In the genomic region with DNA sequence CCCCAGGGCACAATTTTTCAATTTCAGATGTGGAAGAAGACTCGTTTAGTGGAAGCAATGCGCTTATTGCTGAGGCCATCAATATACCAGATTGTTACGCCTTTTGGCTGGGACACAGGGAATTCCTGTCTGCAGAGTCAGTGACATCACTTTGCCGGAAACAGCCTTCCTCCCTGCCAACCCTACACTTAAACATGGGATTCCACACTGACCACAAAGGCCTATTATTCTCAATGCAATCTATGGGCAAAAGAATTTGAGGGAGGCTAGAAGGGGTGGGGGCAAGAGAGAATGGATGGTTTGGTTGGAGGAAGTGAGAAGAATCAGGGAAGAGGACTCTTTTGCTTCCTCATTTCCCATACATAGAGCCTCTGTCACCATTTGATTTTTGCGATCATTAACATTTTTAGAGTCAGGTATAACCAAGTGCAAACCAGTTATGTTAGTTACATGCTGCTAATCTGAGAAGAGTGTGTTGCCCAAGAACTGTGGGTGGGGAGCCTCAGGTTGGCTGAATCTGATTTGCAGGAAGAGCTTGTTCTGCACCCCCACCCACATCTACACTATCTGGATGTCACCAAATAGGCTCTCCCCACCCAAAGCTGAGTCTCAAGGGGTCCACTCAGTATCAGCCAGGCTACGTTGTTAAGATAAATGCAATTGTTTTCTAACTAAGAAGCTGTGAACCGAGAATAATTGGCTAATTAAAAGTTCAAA, we compare ENCODE assay signal across 9 cellular contexts. TPM values are rescaled to one million over a fixed set of nuclear protein-coding genes. Genes with fewer than 3 reads are reported as not detected.
DNase-seq lines count a peak whose midpoint lies in the region; ATAC-seq and TF ChIP-seq lines count a peak whose summit lies in the region.
"Had no signal": no experiment of that assay in that cellular context is flagged by ENCODE, and none has a peak within 500 bp of the region (broad histone marks: within the 10 kb centered on the region; RNA-seq: fewer than 3 reads in every experiment).

No MANE protein-coding gene starts in this region.

- H3K9me3 ChIP-seq in H9 (ENCODE audit: control insufficient read depth, low read depth, low read length): peaks cover 11% of the 10 kb centered on the region
- no peaks in the 10 kb centered on the region for H3K9me3 ChIP-seq in smooth muscle cell (replicated peaks; ENCODE audit: low read depth)

- H4K91ac ChIP-seq in H9 (ENCODE audit: insufficient read length, low read depth, low read length): no peak overlapping the region

- no peak for TF ChIP-seq CTCF in H9 (conservative IDR thresholded peaks at IDR 0.05)
- TF ChIP-seq CTCF in smooth muscle cell (IDR thresholded peaks at IDR 0.05; ENCODE audit: borderline replicate concordance, insufficient read depth, poor library complexity, severe bottlenecking): no peak

- no CpG with 5 or more reads among the region's 7 CpGs for WGBS in H9 (ENCODE audit: extremely low coverage, insufficient read length, low lambda C conversion rate)
- WGBS in smooth muscle cell (ENCODE audit: low lambda C conversion rate): 64% methylated on average over 7 of the region's 7 CpGs

- ATAC-seq in activated T-cell treated with anti-CD3 and anti-CD28 coated beads, Interleukin-2, amount 50 U/mL, for 72 hours (replicated peaks in 1 of 2): no peak
- ATAC-seq in GM19397 (IDR thresholded peaks at IDR 0.05; ENCODE audit: unreplicated experiment) (no peak), GM19455 (IDR thresholded peaks at IDR 0.05; ENCODE audit: unreplicated experiment) (no peak)

- H3K9ac ChIP-seq in H9 (ENCODE audit: extremely low read depth, insufficient read length, low read length) (no peak overlapping the region), smooth muscle cell (ENCODE audit: low read depth) (no peak overlapping the region)

- H4K8ac ChIP-seq in H9 (replicated peaks; ENCODE audit: insufficient read length, low read depth, low read length): no peak overlapping the region

- H2BK5ac ChIP-seq in H9 (ENCODE audit: insufficient read length, low read length): no peak overlapping the region

- H3K4ac ChIP-seq in H9 (ENCODE audit: low read depth, low read length): no peak overlapping the region

- H3F3A ChIP-seq in smooth muscle cell (ENCODE audit: low read depth): no peaks in the 10 kb centered on the region

- no peaks in the 10 kb centered on the region for H3K23me2 ChIP-seq in H9 (ENCODE audit: insufficient read length, low read depth, low read length, poor library complexity, severe bottlenecking)

- H3K79me2 ChIP-seq in H9 (ENCODE audit: insufficient read depth, low read length) (no peaks in the 10 kb centered on the region), smooth muscle cell (ENCODE audit: low read depth) (no peaks in the 10 kb centered on the region)

- H3K23ac ChIP-seq in H9 (ENCODE audit: insufficient read length, low read depth, low read length): peak overlapping the region; percentile 3

- H3K27ac Mint-ChIP-seq in H9: no peak overlapping the region; a peak in 1 of 7 replicates
- H3K27ac Mint-ChIP-seq in activated T-cell treated with anti-CD3 and anti-CD28 coated beads, Interleukin-2, amount 50 U/mL, for 72 hours: no peak overlapping the region
- H3K27ac Mint-ChIP-seq: immature natural killer cell had no signal

- H3K9me3 Mint-ChIP-seq in H9: peaks cover 18% of the 10 kb centered on the region in 2 experiments
- peaks cover 0 to 1% of the 10 kb centered on the region in 2 donors for H3K9me3 Mint-ChIP-seq in activated T-cell treated with anti-CD3 and anti-CD28 coated beads, Interleukin-2, amount 50 U/mL, for 72 hours
- H3K9me3 Mint-ChIP-seq: immature natural killer cell had no signal

- no peak overlapping the region for H3T11ph ChIP-seq in H9 (ENCODE audit: low read length)

- no peaks in the 10 kb centered on the region; the same call in 1 of the 2 replicates for H3K4me1 ChIP-seq in H9 (ENCODE audit: insufficient read depth, low read length)
- H3K4me1 ChIP-seq in smooth muscle cell (ENCODE audit: low read depth): no peaks in the 10 kb centered on the region

- H3K79me1 ChIP-seq in H9 (ENCODE audit: insufficient read depth, low read depth, low read length, poor library complexity, severe bottlenecking): no peaks in the 10 kb centered on the region

- H3K4me2 ChIP-seq in H9 (ENCODE audit: insufficient read depth, insufficient read length, low read length): no peak overlapping the region
- peak overlapping the region; percentile 55 for H3K4me2 ChIP-seq in smooth muscle cell

- no peaks in the 10 kb centered on the region; the same call in 1 of the 2 replicates for H3K27me3 ChIP-seq in H9 (ENCODE audit: insufficient read depth, low read length)
- H3K27me3 ChIP-seq in smooth muscle cell (ENCODE audit: low read depth): no peaks in the 10 kb centered on the region

- H2BK15ac ChIP-seq in H9 (ENCODE audit: low read depth, low read length): no peak overlapping the region

- no peaks in the 10 kb centered on the region for H3K27me3 Mint-ChIP-seq in H9 (ENCODE audit: low read depth)
- peaks cover 18% of the 10 kb centered on the region for H3K27me3 Mint-ChIP-seq in activated T-cell treated with anti-CD3 and anti-CD28 coated beads, Interleukin-2, amount 50 U/mL, for 72 hours (ENCODE audit: low read depth)

- no peak overlapping the region for H3K27ac ChIP-seq in H9 (ENCODE audit: insufficient read length, low read depth, low read length)
- H3K27ac ChIP-seq in smooth muscle cell (ENCODE audit: low read depth): peak overlapping the region; percentile 65

- no peak overlapping the region for H2AK5ac ChIP-seq in H9 (ENCODE audit: insufficient read length, low read length)

- H2BK12ac ChIP-seq in H9 (ENCODE audit: insufficient read length, low read depth, low read length): no peak overlapping the region

- no peak overlapping the region for H3K18ac ChIP-seq in H9 (ENCODE audit: insufficient read length, low read depth, low read length)

- DNase-seq in H9 (no peak), astrocyte of the hippocampus (ENCODE audit: low read depth, low spot score) (peak; percentile 84), hepatic stellate cell (ENCODE audit: low spot score) (peak; percentile 77), smooth muscle cell (lab: John Stamatoyannopoulos, UW; ENCODE audit: unreplicated experiment) (no peak), OCI-M1 (lab: John Stamatoyannopoulos, UW) (no peak)
- no peak for DNase-seq in activated T-cell treated with anti-CD3 and anti-CD28 coated beads, Interleukin-2, amount 50 U/mL, for 72 hours
- DNase-seq: immature natural killer cell had no signal

- no peaks in the 10 kb centered on the region for H3K36me3 ChIP-seq in smooth muscle cell (ENCODE audit: low read depth)

- H4K5ac ChIP-seq in H9 (ENCODE audit: insufficient read length, low read depth, low read length): no peak overlapping the region

- no peaks in the 10 kb centered on the region for H4K20me1 ChIP-seq in H9 (ENCODE audit: control insufficient read depth, insufficient read depth, insufficient read length)
- no peaks in the 10 kb centered on the region for H4K20me1 ChIP-seq in smooth muscle cell (ENCODE audit: low read depth)

- H2BK20ac ChIP-seq in H9 (ENCODE audit: low read depth, low read length, poor library complexity, severe bottlenecking): no peak overlapping the region

- no peak overlapping the region for H3K4me3 Mint-ChIP-seq in H9
- no peak overlapping the region for H3K4me3 Mint-ChIP-seq in activated T-cell treated with anti-CD3 and anti-CD28 coated beads, Interleukin-2, amount 50 U/mL, for 72 hours
- H3K4me3 Mint-ChIP-seq: immature natural killer cell had no signal

- peaks cover 5 to 14% (median 13%) of the 10 kb centered on the region in 3 experiments for H3K36me3 Mint-ChIP-seq in H9 (ENCODE audit: insufficient read depth in 1 of 3, low read depth in 3 of 3)
- H3K36me3 Mint-ChIP-seq in activated T-cell treated with anti-CD3 and anti-CD28 coated beads, Interleukin-2, amount 50 U/mL, for 72 hours (ENCODE audit: insufficient read depth in 2 of 2): peaks cover 2 to 3% of the 10 kb centered on the region in 2 donors
- H3K36me3 Mint-ChIP-seq: immature natural killer cell had no signal

- no peak overlapping the region for H2BK120ac ChIP-seq in H9 (ENCODE audit: low read depth, low read length, poor library complexity, severe bottlenecking)

- no peak overlapping the region for H3K14ac ChIP-seq in H9 (ENCODE audit: insufficient read depth, low read length)

- H3K56ac ChIP-seq in H9 (ENCODE audit: insufficient read length, low read depth, low read length): no peak overlapping the region

- no peak overlapping the region for H3K4me3 ChIP-seq in smooth muscle cell

- H2AFZ ChIP-seq in H9 (ENCODE audit: low read length) (no peak overlapping the region), smooth muscle cell (ENCODE audit: low read depth) (no peak overlapping the region)

- H3K4me1 Mint-ChIP-seq in H9: no peaks in the 10 kb centered on the region; a peak in 1 of 4 replicates
- peaks cover 13% of the 10 kb centered on the region for H3K4me1 Mint-ChIP-seq in activated T-cell treated with anti-CD3 and anti-CD28 coated beads, Interleukin-2, amount 50 U/mL, for 72 hours (ENCODE audit: low read depth)

RNA-seq across cellular contexts. Expression of gene ENTPD1, which starts 58.2 kb away (rescaled TPM):
- 1.9 and 2.0 TPM in 2 replicates for total RNA-seq in H9 (2021)
- 4.6 and 5.0 TPM in 2 replicates for total RNA-seq in smooth muscle cell
- polyA plus RNA-seq in smooth muscle cell: 1.0 and 2.7 TPM in 2 replicates
- total RNA-seq in activated T-cell treated with anti-CD3 and anti-CD28 coated beads, Interleukin-2, amount 50 U/mL, for 72 hours: 10 to 100 TPM in 1 of 2 donors, under 1 TPM in 1; 0.53 to 12.9 TPM

Comparison
In these comparisons a context has a peak if more than half of its experiments do, and no peak if none do; other contexts are left out.
1. DNase-seq: peak in astrocyte of the hippocampus (single experiment) and hepatic stellate cell (single experiment); none in H9 (single experiment), smooth muscle cell (single experiment), activated T-cell treated with anti-CD3 and anti-CD28 coated beads, Interleukin-2, amount 50 U/mL, for 72 hours (0 of 2) and OCI-M1 (single experiment).